1 cellular context compared by ENCODE assay signal in genomic region chr4:152950402-152951274, GRCh38.
TF ChIP-seq lines count a peak whose summit lies in the region.

No MANE protein-coding gene starts in this region.

TF ChIP-seq in HEK293T, 16 proteins besides CTCF, POLR2A, EP300 and RAD21 (continued from another document):
- TF ChIP-seq ZNF384 (IDR thresholded peaks at IDR 0.05) (no peak), FOXK2 (IDR thresholded peaks at IDR 0.05) (no peak), PKNOX1 (IDR thresholded peaks at IDR 0.05) (no peak), SUZ12 (IDR thresholded peaks at IDR 0.05) (no peak), LEF1 (IDR thresholded peaks at IDR 0.05; ENCODE audit: borderline replicate concordance) (no peak), ELF4 (IDR thresholded peaks at IDR 0.05) (no peak), BHLHE40 (IDR thresholded peaks at IDR 0.05; ENCODE audit: borderline replicate concordance) (no peak)
